8 cellular contexts compared by ENCODE assay signal in the genomic region with DNA sequence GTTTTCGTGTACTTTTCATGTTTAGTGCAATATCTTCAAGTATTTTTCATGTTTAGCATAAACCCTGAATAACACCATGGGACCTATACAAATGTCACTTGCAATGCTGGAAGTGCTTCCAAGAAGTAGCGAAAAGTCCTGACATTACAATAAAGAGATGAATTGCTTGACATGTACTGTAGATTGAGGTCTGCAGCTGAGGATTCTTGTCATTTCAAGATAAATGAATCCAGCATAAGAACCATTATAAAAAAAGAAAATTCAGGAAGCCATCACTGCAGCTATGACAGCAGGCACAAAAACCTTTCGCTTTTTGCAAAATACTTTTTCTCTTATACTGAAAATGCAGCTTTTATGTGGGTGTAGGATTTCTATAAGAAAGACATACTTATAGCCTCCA.
"Had no signal": no experiment of that assay in that cellular context is flagged by ENCODE, and none has a peak within 500 bp of the region (broad histone marks: within the 10 kb centered on the region; RNA-seq: fewer than 3 reads in every experiment).

No MANE protein-coding gene starts in this region.

- H3K4me3 ChIP-seq: K562 had no signal

- H3K27ac ChIP-seq: HL-60, KMS-11 had no signal

- FAIRE-seq: HepG2, HTR-8/SVneo, K562 had no signal

- H3K9ac ChIP-seq: KMS-11 had no signal

- H3K4me2 ChIP-seq: KMS-11 had no signal

- DNase-seq: IMR-90, KBM-7, KG1 had no signal

- ATAC-seq: HepG2, K562 had no signal
